33 cellular contexts compared by ENCODE assay signal in the genomic region with DNA sequence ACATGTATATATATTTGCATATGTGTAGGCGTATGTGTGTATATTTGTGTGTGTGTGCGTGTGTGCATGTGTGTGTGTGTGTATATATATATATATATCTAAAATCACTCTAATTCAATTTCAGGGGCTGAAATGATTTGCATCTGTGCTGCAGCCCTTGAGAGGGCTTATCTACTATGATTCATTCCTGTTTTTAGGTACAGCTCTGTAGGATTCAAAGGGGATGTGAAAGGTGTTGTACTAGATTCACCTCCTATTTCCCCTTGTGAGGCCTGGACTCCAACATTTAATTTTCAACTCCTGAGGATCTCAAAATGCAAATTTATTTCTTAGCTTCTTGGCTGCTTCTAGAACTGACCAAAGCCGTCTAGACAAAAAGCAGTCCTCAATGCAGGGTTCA. TPM values are rescaled to one million over a fixed set of nuclear protein-coding genes. Genes with fewer than 3 reads are reported as not detected.
"Had no signal": no experiment of that assay in that cellular context is flagged by ENCODE, and none has a peak within 500 bp of the region (broad histone marks: within the 10 kb centered on the region; RNA-seq: fewer than 3 reads in every experiment).

No MANE protein-coding gene starts in this region.

- H3K27me3 ChIP-seq: breast epithelium, esophagus squamous epithelium, left lung, right lobe of liver, thyroid gland had no signal

- H3K36me3 Mint-ChIP-seq: WTC11 had no signal

- H3K9me3 Mint-ChIP-seq: activated naive CD4-positive, alpha-beta T cell treated with anti-CD3 and anti-CD28 coated beads, Interleukin-2, amount 50 U/mL, for 24 hours; activated T-helper 2 cell treated with anti-CD3 and anti-CD28 coated beads, Interferon-gamma antibody, Interleukin-2, Interleukin-4, amounts not matched to agents 10 μg/mL and 5 μg/mL and 100 μg/mL, durations not matched to agents 14 hours and 24 hours and 36 hours; dendritic cell treated with granulocyte-macrophage colony-stimulating factor and Interleukin-4, amounts not matched to agents 40 ng/mL and 50 ng/mL, for 4 days; natural killer cell treated with Interleukin-12 subunit alpha and Interleukin-12 subunit beta and Interleukin-15 and Interleukin-18, amount 100 ng/mL, for 72 hours; stimulated activated naive CD8-positive, alpha-beta T cell treated with anti-CD3 and anti-CD28 coated beads, Interleukin-15, amount 100 ng/mL, for 72 hours; WTC11 had no signal

- H3K4me1 Mint-ChIP-seq: activated CD8-positive, alpha-beta memory T cell treated with anti-CD3 and anti-CD28 coated beads, Interleukin-2, amount 10 ng/mL, durations not matched to agents 7 days and 5 days; activated naive CD8-positive, alpha-beta T cell treated with anti-CD3 and anti-CD28 coated beads, Interleukin-2, amount 50 U/mL, for 24 hours; stimulated activated effector memory CD8-positive, alpha-beta T cell treated with anti-CD3 and anti-CD28 coated beads, Interleukin-12 subunit alpha, Interleukin-12 subunit beta, amount 100 ng/mL, for 72 hours; stimulated activated naive CD8-positive, alpha-beta T cell treated with anti-CD3 and anti-CD28 coated beads, Interleukin-15, amount 100 ng/mL, for 72 hours had no signal

- H3K27ac Mint-ChIP-seq: activated CD4-positive, alpha-beta T cell treated with anti-CD3 and anti-CD28 coated beads for 36 hours; activated CD8-positive, alpha-beta memory T cell treated with anti-CD3 and anti-CD28 coated beads, Interleukin-2, amount 10 ng/mL, durations not matched to agents 7 days and 5 days; activated naive CD4-positive, alpha-beta T cell treated with anti-CD3 and anti-CD28 coated beads, Interleukin-2, amount 50 U/mL, for 24 hours; activated T-helper 2 cell treated with anti-CD3 and anti-CD28 coated beads, Interferon-gamma antibody, Interleukin-2, Interleukin-4, amounts not matched to agents 10 μg/mL and 5 μg/mL and 100 μg/mL, durations not matched to agents 14 hours and 24 hours and 36 hours; dendritic cell treated with granulocyte-macrophage colony-stimulating factor and Interleukin-4, amounts not matched to agents 40 ng/mL and 50 ng/mL, for 4 days; natural killer cell treated with Interleukin-12 subunit alpha and Interleukin-12 subunit beta and Interleukin-15 and Interleukin-18, amount 100 ng/mL, for 72 hours; stimulated activated effector memory CD8-positive, alpha-beta T cell treated with anti-CD3 and anti-CD28 coated beads, Interleukin-12 subunit alpha, Interleukin-12 subunit beta, amount 100 ng/mL, for 72 hours; stimulated activated naive CD8-positive, alpha-beta T cell treated with anti-CD3 and anti-CD28 coated beads, Interleukin-15, amount 100 ng/mL, for 72 hours; WTC11 had no signal

- H3K27ac ChIP-seq: esophagus squamous epithelium, left lung, lower lobe of right lung, right lobe of liver had no signal

- H3K4me3 ChIP-seq: right lobe of liver, thyroid gland had no signal

- ATAC-seq: activated CD4-positive, alpha-beta T cell treated with anti-CD3 and anti-CD28 coated beads for 36 hours; activated CD8-positive, alpha-beta memory T cell treated with anti-CD3 and anti-CD28 coated beads, Interleukin-2, amount 10 ng/mL, durations not matched to agents 7 days and 5 days; activated CD8-positive, alpha-beta T cell treated with anti-CD3 and anti-CD28 coated beads, Interleukin-2, amount 10 ng/mL, durations not matched to agents 7 days and 5 days; activated naive CD8-positive, alpha-beta T cell treated with anti-CD3 and anti-CD28 coated beads, Interleukin-2, amount 50 U/mL, for 24 hours; lower lobe of right lung; natural killer cell treated with Interleukin-12 subunit alpha and Interleukin-12 subunit beta and Interleukin-15 and Interleukin-18, amount 100 ng/mL, for 72 hours; right lobe of liver; stimulated activated effector memory CD8-positive, alpha-beta T cell treated with anti-CD3 and anti-CD28 coated beads, Interleukin-12 subunit alpha, Interleukin-12 subunit beta, amount 100 ng/mL, for 72 hours; stimulated activated naive CD8-positive, alpha-beta T cell treated with anti-CD3 and anti-CD28 coated beads, Interleukin-15, amount 100 ng/mL, for 72 hours; WTC11 had no signal

- H3K27me3 Mint-ChIP-seq: activated CD4-positive, alpha-beta T cell treated with anti-CD3 and anti-CD28 coated beads for 36 hours; activated CD8-positive, alpha-beta memory T cell treated with anti-CD3 and anti-CD28 coated beads, Interleukin-2, amount 10 ng/mL, durations not matched to agents 7 days and 5 days; activated naive CD4-positive, alpha-beta T cell treated with anti-CD3 and anti-CD28 coated beads, Interleukin-2, amount 50 U/mL, for 24 hours; activated naive CD8-positive, alpha-beta T cell treated with anti-CD3 and anti-CD28 coated beads, Interleukin-2, amount 50 U/mL, for 24 hours; dendritic cell treated with granulocyte-macrophage colony-stimulating factor and Interleukin-4, amounts not matched to agents 40 ng/mL and 50 ng/mL, for 4 days; natural killer cell treated with Interleukin-12 subunit alpha and Interleukin-12 subunit beta and Interleukin-15 and Interleukin-18, amount 100 ng/mL, for 72 hours; stimulated activated naive CD8-positive, alpha-beta T cell treated with anti-CD3 and anti-CD28 coated beads, Interleukin-15, amount 100 ng/mL, for 72 hours had no signal

- H3K9me3 ChIP-seq: breast epithelium, esophagus squamous epithelium, left lung, lower lobe of right lung, right lobe of liver, thyroid gland had no signal

- H3K36me3 ChIP-seq: breast epithelium, esophagus squamous epithelium, lower lobe of right lung, right lobe of liver, thyroid gland had no signal

- DNase-seq: activated CD4-positive, alpha-beta T cell treated with anti-CD3 and anti-CD28 coated beads for 36 hours; activated CD8-positive, alpha-beta memory T cell treated with anti-CD3 and anti-CD28 coated beads, Interleukin-2, amount 10 ng/mL, durations not matched to agents 7 days and 5 days; activated CD8-positive, alpha-beta T cell treated with anti-CD3 and anti-CD28 coated beads, Interleukin-2, amount 10 ng/mL, durations not matched to agents 7 days and 5 days; activated naive CD8-positive, alpha-beta T cell treated with anti-CD3 and anti-CD28 coated beads, Interleukin-2, amount 50 U/mL, for 24 hours; activated T-cell treated with anti-CD3 and anti-CD28 coated beads, Interleukin-2, amount 50 U/mL, for 48 hours; amygdala; central memory CD4-positive, alpha-beta T cell; esophagus squamous epithelium; foreskin melanocyte; kidney glomerular epithelial cell; left lung; lower lobe of right lung; mesenchymal stem cell; posterior cingulate gyrus; right lobe of liver; stimulated activated CD4-positive, alpha-beta T cell treated with anti-CD3 and anti-CD28 coated beads, Interleukin-12 subunit alpha, Interleukin-12 subunit beta, amount 100 ng/mL, for 4 hours; stimulated activated CD4-positive, alpha-beta T cell treated with anti-CD3 and anti-CD28 coated beads, Interleukin-4, amount 100 ng/mL, for 1 hour; stimulated activated naive CD8-positive, alpha-beta T cell treated with anti-CD3 and anti-CD28 coated beads, Interleukin-15, amount 100 ng/mL, for 72 hours; substantia nigra; T-helper 2 cell; thyroid gland had no signal

- H3K4me1 ChIP-seq: left lung, right lobe of liver had no signal

- H3K4me3 Mint-ChIP-seq: activated CD4-positive, alpha-beta T cell treated with anti-CD3 and anti-CD28 coated beads for 36 hours; activated CD8-positive, alpha-beta memory T cell treated with anti-CD3 and anti-CD28 coated beads, Interleukin-2, amount 10 ng/mL, durations not matched to agents 7 days and 5 days; activated CD8-positive, alpha-beta T cell treated with anti-CD3 and anti-CD28 coated beads, Interleukin-2, amount 10 ng/mL, durations not matched to agents 7 days and 5 days; activated naive CD4-positive, alpha-beta T cell treated with anti-CD3 and anti-CD28 coated beads, Interleukin-2, amount 50 U/mL, for 24 hours; activated naive CD8-positive, alpha-beta T cell treated with anti-CD3 and anti-CD28 coated beads, Interleukin-2, amount 50 U/mL, for 24 hours; dendritic cell treated with granulocyte-macrophage colony-stimulating factor and Interleukin-4, amounts not matched to agents 40 ng/mL and 50 ng/mL, for 4 days; natural killer cell treated with Interleukin-12 subunit alpha and Interleukin-12 subunit beta and Interleukin-15 and Interleukin-18, amount 100 ng/mL, for 72 hours; stimulated activated effector memory CD8-positive, alpha-beta T cell treated with anti-CD3 and anti-CD28 coated beads, Interleukin-12 subunit alpha, Interleukin-12 subunit beta, amount 100 ng/mL, for 72 hours; stimulated activated naive CD8-positive, alpha-beta T cell treated with anti-CD3 and anti-CD28 coated beads, Interleukin-15, amount 100 ng/mL, for 72 hours; WTC11 had no signal

RNA-seq across cellular contexts. Expression of gene ERP27, which starts 11.1 kb away (rescaled TPM):
- total RNA-seq: glomerular endothelial cell, osteoblast, skeletal muscle tissue, WTC11 had no signal

RNA-seq across cellular contexts. Expression of gene MGP, which starts 41.6 kb away (rescaled TPM):
- total RNA-seq: activated CD4-positive, alpha-beta T cell treated with anti-CD3 and anti-CD28 coated beads for 36 hours; activated CD8-positive, alpha-beta memory T cell treated with anti-CD3 and anti-CD28 coated beads, Interleukin-2, amount 10 ng/mL, durations not matched to agents 7 days and 5 days; activated T-helper 2 cell treated with anti-CD3 and anti-CD28 coated beads, Interferon-gamma antibody, Interleukin-2, Interleukin-4, amounts not matched to agents 10 μg/mL and 5 μg/mL and 100 μg/mL, durations not matched to agents 14 hours and 24 hours and 36 hours; natural killer cell treated with Interleukin-12 subunit alpha and Interleukin-12 subunit beta and Interleukin-15 and Interleukin-18, amount 100 ng/mL, for 72 hours had no signal

RNA-seq across cellular contexts. Expression of gene PDE6H, which starts 45.6 kb away (rescaled TPM):
- total RNA-seq: activated CD8-positive, alpha-beta memory T cell treated with anti-CD3 and anti-CD28 coated beads, Interleukin-2, amount 10 ng/mL, durations not matched to agents 7 days and 5 days; activated T-helper 2 cell treated with anti-CD3 and anti-CD28 coated beads, Interferon-gamma antibody, Interleukin-2, Interleukin-4, amounts not matched to agents 10 μg/mL and 5 μg/mL and 100 μg/mL, durations not matched to agents 14 hours and 24 hours and 36 hours; breast epithelium; esophagus squamous epithelium; glomerular endothelial cell; left lung; natural killer cell treated with Interleukin-12 subunit alpha and Interleukin-12 subunit beta and Interleukin-15 and Interleukin-18, amount 100 ng/mL, for 72 hours; osteoblast; renal cortical epithelial cell; right lobe of liver; skeletal muscle tissue; thyroid gland; ureter; WTC11 had no signal
